ENCODE assay signal across 30 cellular contexts in the genomic region with DNA sequence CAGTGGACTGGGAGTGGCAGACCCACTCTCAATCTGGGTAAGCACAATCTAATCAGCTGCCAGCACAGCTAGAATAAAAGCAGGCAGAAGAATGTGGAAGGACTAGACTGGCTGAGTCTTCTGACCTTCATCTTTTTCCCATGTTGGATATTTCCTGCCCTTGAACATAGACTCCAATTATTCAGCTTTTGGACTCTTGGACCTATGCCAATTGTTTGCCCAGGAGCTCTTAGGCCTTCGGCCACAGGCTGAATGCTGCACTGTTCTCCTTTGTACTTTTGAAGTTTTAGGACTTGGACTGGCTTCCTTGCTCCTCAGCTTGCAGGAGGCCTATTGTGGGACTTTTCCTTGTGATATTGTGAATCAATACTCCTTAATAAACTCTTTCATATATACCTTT.
"Had no signal": no experiment of that assay in that cellular context is flagged by ENCODE, and none has a peak within 500 bp of the region (broad histone marks: within the 10 kb centered on the region; RNA-seq: fewer than 3 reads in every experiment).

No MANE protein-coding gene starts in this region.

- ATAC-seq: activated CD4-positive, CD25-positive, alpha-beta regulatory T cell treated with anti-CD3 and anti-CD28 coated beads, Interleukin-2, amount 50 U/mL, for 24 hours; activated CD8-positive, alpha-beta T cell treated with anti-CD3 and anti-CD28 coated beads for 36 hours; activated T-cell treated with anti-CD3 and anti-CD28 coated beads, Interleukin-2, amount 50 U/mL, for 4 hours; activated T-helper 17 cell treated with anti-CD3 and anti-CD28 coated beads, Interleukin-2, amount 50 U/mL, for 72 hours; body of pancreas; effector memory CD8-positive, alpha-beta T cell; heart right ventricle; T-helper 17 cell had no signal

- H3K9me3 Mint-ChIP-seq: activated B cell treated with CpG ODN at 0.5 μM for 24 hours had no signal

- H3K4me3 ChIP-seq: body of pancreas, esophagus muscularis mucosa, heart right ventricle had no signal

- H3K27me3 ChIP-seq: body of pancreas, esophagus muscularis mucosa had no signal

- H3K9me3 ChIP-seq: body of pancreas, esophagus muscularis mucosa had no signal

- H3K27me3 Mint-ChIP-seq: activated B cell treated with CpG ODN at 0.5 μM for 24 hours; activated CD8-positive, alpha-beta T cell treated with anti-CD3 and anti-CD28 coated beads for 36 hours; activated naive CD8-positive, alpha-beta T cell; activated T-helper 17 cell treated with anti-CD3 and anti-CD28 coated beads, Interleukin-2, amount 50 U/mL, for 72 hours; effector memory CD8-positive, alpha-beta T cell; T-helper 17 cell had no signal

- H3K4me3 Mint-ChIP-seq: activated B cell treated with CpG ODN at 0.5 μM for 24 hours; activated CD8-positive, alpha-beta T cell treated with anti-CD3 and anti-CD28 coated beads for 36 hours; activated naive CD8-positive, alpha-beta T cell; activated T-cell treated with anti-CD3 and anti-CD28 coated beads, Interleukin-2, amount 50 U/mL, for 4 hours; activated T-helper 17 cell treated with anti-CD3 and anti-CD28 coated beads, Interleukin-2, amount 50 U/mL, for 72 hours; effector memory CD8-positive, alpha-beta T cell; T-helper 17 cell; T-helper 2 cell treated with Interferon-gamma antibody and Interleukin-4, amounts not matched to agents 5 μg/mL and 100 μg/mL, for 36 hours had no signal

- H3K36me3 ChIP-seq: esophagus muscularis mucosa, heart right ventricle, WERI-Rb-1 had no signal

- H3K4me1 ChIP-seq: body of pancreas, esophagus muscularis mucosa, heart right ventricle had no signal

- H3K36me3 Mint-ChIP-seq: activated naive CD8-positive, alpha-beta T cell had no signal

- DNase-seq: activated B cell treated with CpG ODN at 0.5 μM for 24 hours; activated CD4-positive, alpha-beta T cell treated with anti-CD3 and anti-CD28 coated beads for 48 hours; activated CD4-positive, alpha-beta T cell treated with anti-CD3 and anti-CD28 coated beads, Interleukin-2, amount 50 U/mL, for 1 hour; activated CD4-positive, alpha-beta T cell treated with anti-CD3 and anti-CD28 coated beads, Interleukin-2, amount 50 U/mL, for 48 hours; activated CD8-positive, alpha-beta memory T cell treated with anti-CD3 and anti-CD28 coated beads for 24 hours; activated CD8-positive, alpha-beta T cell treated with anti-CD3 and anti-CD28 coated beads for 36 hours; activated effector memory CD4-positive, alpha-beta T cell treated with Interleukin-2 at 50 U/mL for 16 hours; activated gamma-delta T cell treated with Interleukin-2 at 50 U/mL for 16 hours; activated naive CD4-positive, alpha-beta T cell treated with anti-CD3 and anti-CD28 coated beads, Interleukin-2, amount 50 U/mL, for 16 hours; activated naive CD4-positive, alpha-beta T cell treated with Interleukin-2 at 50 U/mL for 16 hours; activated T-cell treated with anti-CD3 and anti-CD28 coated beads, Interleukin-2, amount 50 U/mL, for 4 hours; amniotic stem cell; anterior cingulate cortex; body of pancreas; caudate nucleus; cortex of kidney; dermis blood vessel endothelial cell; effector CD4-positive, alpha-beta T cell; effector memory CD8-positive, alpha-beta T cell; erythroblast; heart right ventricle; T-helper 1 cell; T-helper 17 cell; T1000; WERI-Rb-1 had no signal

- H3K27ac Mint-ChIP-seq: activated B cell treated with CpG ODN at 0.5 μM for 24 hours; activated CD8-positive, alpha-beta T cell treated with anti-CD3 and anti-CD28 coated beads for 36 hours; activated naive CD8-positive, alpha-beta T cell; activated T-helper 17 cell treated with anti-CD3 and anti-CD28 coated beads, Interleukin-2, amount 50 U/mL, for 72 hours; effector memory CD8-positive, alpha-beta T cell; T-helper 17 cell; T-helper 2 cell treated with Interferon-gamma antibody and Interleukin-4, amounts not matched to agents 5 μg/mL and 100 μg/mL, for 36 hours had no signal

- H3K4me1 Mint-ChIP-seq: activated B cell treated with CpG ODN at 0.5 μM for 24 hours; activated T-helper 17 cell treated with anti-CD3 and anti-CD28 coated beads, Interleukin-2, amount 50 U/mL, for 72 hours; T-helper 17 cell had no signal

- H3K27ac ChIP-seq: body of pancreas, esophagus muscularis mucosa, heart right ventricle, WERI-Rb-1 had no signal
